ENCODE assay signal across 21 cellular contexts in the genomic region with DNA sequence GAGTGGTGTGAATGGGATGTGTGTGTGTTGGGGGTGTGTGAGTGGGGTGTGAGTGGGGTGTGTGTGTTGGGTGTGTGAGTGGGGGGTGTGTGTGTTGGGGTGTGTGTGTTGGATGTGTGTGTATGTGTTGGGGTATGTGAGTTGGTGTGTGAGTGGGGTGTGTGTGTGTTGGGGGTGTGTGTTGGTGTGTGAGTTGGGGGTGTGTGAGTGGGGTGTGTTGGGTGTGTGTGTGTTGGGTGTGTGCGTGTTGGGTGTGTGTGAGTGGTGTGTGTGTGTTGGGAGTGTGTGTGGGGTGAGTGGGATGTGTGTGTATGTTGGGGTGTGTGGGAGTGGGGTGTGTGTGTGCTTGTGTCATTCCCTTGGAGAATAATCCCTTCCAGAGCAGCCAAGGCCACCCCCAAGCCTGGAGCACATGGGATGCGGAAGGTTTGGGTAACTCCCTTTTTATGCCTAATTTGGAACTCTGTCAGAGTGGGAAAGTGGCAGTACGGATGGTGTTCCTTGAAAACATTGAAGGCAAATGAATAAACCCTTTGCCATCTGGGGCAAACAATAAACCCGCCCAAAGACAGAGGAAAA. TPM values are rescaled to one million over a fixed set of nuclear protein-coding genes. Genes with fewer than 3 reads are reported as not detected.
A peak's percentile ranks its signal among the peaks of the same experiment; 100 is the strongest.
DNase-seq lines count a peak whose midpoint lies in the region; ATAC-seq, FAIRE-seq and TF ChIP-seq lines count a peak whose summit lies in the region.
"Had no signal": no experiment of that assay in that cellular context is flagged by ENCODE, and none has a peak within 500 bp of the region (broad histone marks: within the 10 kb centered on the region; RNA-seq: fewer than 3 reads in every experiment).

No MANE protein-coding gene starts in this region.

- intact Hi-C loops in Right ventricle myocardium inferior (cut with DNase I) (no loop called here), left ventricle myocardium superior (cut with micrococcal nuclease) (no loop called here), posterior cingulate gyrus (cut with DNase I) (no loop called here)

- peaks cover 6% of the 10 kb centered on the region for H3K4me1 ChIP-seq in endodermal cell (ENCODE audit: control insufficient read depth, insufficient read depth, low read length)
- H3K4me1 ChIP-seq: Caco-2 had no signal

- peaks cover 35 to 47% (median 44%) of the 10 kb centered on the region in 3 donors for H3K4me1 Mint-ChIP-seq in T-cell
- H3K4me1 Mint-ChIP-seq in endothelial cell (ENCODE audit: unreplicated experiment) = peaks cover 30% of the 10 kb centered on the region
- H3K4me1 Mint-ChIP-seq in endodermal cell = peaks cover 7% of the 10 kb centered on the region

- H3K27me3 Mint-ChIP-seq in T-cell (no peaks in the 10 kb centered on the region), endothelial cell (ENCODE audit: unreplicated experiment) (peaks cover 12% of the 10 kb centered on the region), endodermal cell (ENCODE audit: insufficient read depth) (no peaks in the 10 kb centered on the region)

- no peak overlapping the region for H3K4me3 ChIP-seq in endodermal cell (ENCODE audit: low read length)
- H3K4me3 ChIP-seq: coronary artery, stomach had no signal

- H3K27ac ChIP-seq in endodermal cell (ENCODE audit: low read depth, low read length) = no peak overlapping the region
- H3K27ac ChIP-seq: coronary artery, HL-60, stomach had no signal

- H3K4me3 Mint-ChIP-seq in T-cell = peak overlapping the region in 1 of 3 donors; percentile 22
- H3K4me3 Mint-ChIP-seq in endothelial cell (ENCODE audit: unreplicated experiment) = no peak overlapping the region
- no peak overlapping the region for H3K4me3 Mint-ChIP-seq in endodermal cell
- H3K4me3 Mint-ChIP-seq: H9 had no signal

- peak; percentile 33 for DNase-seq in Right ventricle myocardium inferior (ENCODE audit: missing footprints)
- no peak for DNase-seq in left ventricle myocardium superior
- no peak for DNase-seq in T-cell
- no peak for DNase-seq in endothelial cell (ENCODE audit: low spot score)
- no peak for DNase-seq in urothelium cell line (ENCODE audit: low spot score)
- no peak for DNase-seq in endodermal cell
- no peak for DNase-seq in posterior cingulate gyrus
- DNase-seq in DMS153 (lab: John Stamatoyannopoulos, UW) = no peak
- DNase-seq: Caco-2; foreskin melanocyte; H9; KG1; kidney glomerular epithelial cell; NCI-H1930; NCI-H446; NK-92 treated with Interleukin-12 subunit alpha and Interleukin-12 subunit beta, amount 100 ng/mL, for 24 hours; RPMI8226; stomach; SW 1271 had no signal

- H3K9me3 ChIP-seq in endodermal cell (ENCODE audit: control insufficient read depth, low read length) = no peaks in the 10 kb centered on the region
- H3K9me3 ChIP-seq: Caco-2, stomach had no signal

- no peaks in the 10 kb centered on the region for H3K36me3 ChIP-seq in endodermal cell (ENCODE audit: control insufficient read depth, insufficient read depth, low read length)

- H3K36me3 Mint-ChIP-seq in T-cell (peaks cover 27% of the 10 kb centered on the region), endothelial cell (ENCODE audit: low read depth, unreplicated experiment) (peaks cover 12% of the 10 kb centered on the region), endodermal cell (ENCODE audit: low read depth) (peaks cover 35% of the 10 kb centered on the region)

- H3K27me3 ChIP-seq in endodermal cell (ENCODE audit: control insufficient read depth, insufficient read depth, low read length, poor library complexity, severe bottlenecking) = no peaks in the 10 kb centered on the region
- H3K27me3 ChIP-seq: stomach had no signal

- no peak for ATAC-seq in Right ventricle myocardium inferior
- ATAC-seq in left ventricle myocardium superior = no peak
- no peak for ATAC-seq in T-cell (replicated peaks in 1 of 4)

- 88 to 99% methylated on average over 3 to 4 of the region's 4 CpGs for WGBS in endodermal cell (ENCODE audit: insufficient coverage in 1 of 2, insufficient read length in 1 of 2), 2 experiments

- POLR2A ChIA-PET in T-cell (lab: Charles Lee) = no interaction called here

- TF ChIP-seq CTCF in endothelial cell (IDR thresholded peaks at IDR 0.05; ENCODE audit: unreplicated experiment) (no peak), endodermal cell (conservative IDR thresholded peaks at IDR 0.05) (no peak)

- H3K9ac ChIP-seq in endodermal cell (ENCODE audit: extremely low read depth, low read length, poor library complexity, severe bottlenecking) = no peak overlapping the region

- H3K27ac Mint-ChIP-seq in T-cell = peak overlapping the region; percentile 5 to 23
- peak overlapping the region; percentile 53 for H3K27ac Mint-ChIP-seq in endothelial cell (ENCODE audit: unreplicated experiment)
- no peak overlapping the region for H3K27ac Mint-ChIP-seq in endodermal cell

- FAIRE-seq in urothelium cell line (lab: Jason Lieb, UNC) = peak; percentile 98

- CTCF ChIA-PET in T-cell (lab: Charles Lee) = no interaction called here

- H3K9me3 Mint-ChIP-seq in T-cell (no peaks in the 10 kb centered on the region), endothelial cell (ENCODE audit: unreplicated experiment) (no peaks in the 10 kb centered on the region), endodermal cell (peaks cover 4% of the 10 kb centered on the region)

RNA-seq across cellular contexts. Expression of gene RNF213, which starts 14.3 kb away (rescaled TPM):
- total RNA-seq in Right ventricle myocardium inferior (28.6 TPM), left ventricle myocardium superior (25.7 TPM), T-cell (100 to 1,000 TPM; 433 to 628 (median 590) TPM), endothelial cell (ENCODE audit: unreplicated experiment) (110 TPM), endodermal cell (100 to 1,000 TPM in 1 of 2 donors, 10 to 100 TPM in 1; 98.8 to 136 TPM)
- 30.0 TPM for polyA plus RNA-seq in endodermal cell (2013, experiment 1 of 2)
- polyA plus RNA-seq in endodermal cell (2013, experiment 2 of 2) = 28.2 TPM

RNA-seq across cellular contexts. Expression of gene SLC26A11, which starts 54.7 kb away (rescaled TPM):
- 3.9 TPM for total RNA-seq in Right ventricle myocardium inferior
- 10.6 TPM for total RNA-seq in left ventricle myocardium superior
- total RNA-seq in T-cell = 100 to 1,000 TPM in 3 of 5 donors, 10 to 100 TPM in 2; 45.9 to 123 (median 112) TPM
- 50.1 TPM for total RNA-seq in endothelial cell (ENCODE audit: unreplicated experiment)
- total RNA-seq in endodermal cell = 10 to 100 TPM; 43.7 to 48.2 TPM
- 25.4 TPM for polyA plus RNA-seq in endodermal cell (2013, experiment 1 of 2)
- 25.1 TPM for polyA plus RNA-seq in endodermal cell (2013, experiment 2 of 2)

RNA-seq across cellular contexts. Expression of gene SGSH, which starts 54.8 kb away (rescaled TPM):
- 12.4 TPM for total RNA-seq in Right ventricle myocardium inferior
- total RNA-seq in left ventricle myocardium superior = 11.4 TPM
- total RNA-seq in T-cell = 100 to 1,000 TPM; 133 to 197 (median 155) TPM
- total RNA-seq in endothelial cell (ENCODE audit: unreplicated experiment) = 76.0 TPM
- 10 to 100 TPM; 40.4 to 42.5 TPM for total RNA-seq in endodermal cell
- polyA plus RNA-seq in endodermal cell (2013, experiment 1 of 2) = 27.5 TPM
- polyA plus RNA-seq in endodermal cell (2013, experiment 2 of 2) = 21.8 TPM
